ENCODE assay signal across 10 cellular contexts in genomic region chr11:102530558-102530957, GRCh38. TPM values are rescaled to one million over a fixed set of nuclear protein-coding genes. Genes with fewer than 3 reads are reported as not detected.
A peak's percentile ranks its signal among the peaks of the same experiment; 100 is the strongest.
DNase-seq lines count a peak whose midpoint lies in the region; ATAC-seq and TF ChIP-seq lines count a peak whose summit lies in the region.
"Had no signal": no experiment of that assay in that cellular context is flagged by ENCODE, and none has a peak within 500 bp of the region (broad histone marks: within the 10 kb centered on the region; RNA-seq: fewer than 3 reads in every experiment).

Gene MMP7, minus strand, starts transcription at chr11:102530747. Its CDS starts 47 bp downstream, at chr11:102530700.

- TF ChIP-seq CTCF in Calu3 (IDR thresholded peaks at IDR 0.05; ENCODE audit: unreplicated experiment) = no peak
- TF ChIP-seq CTCF in omental fat pad (IDR thresholded peaks at IDR 0.05) = no peak

- H3K36me3 Mint-ChIP-seq in Calu3 (ENCODE audit: insufficient read depth, unreplicated experiment) = no peaks in the 10 kb centered on the region
- no peaks in the 10 kb centered on the region for H3K36me3 Mint-ChIP-seq in activated naive CD8-positive, alpha-beta T cell treated with anti-CD3 and anti-CD28 coated beads for 36 hours

- no TSS peak for BruUV-seq in Calu3 (replicated peaks; lab: Mats Ljungman, UMichigan)

- H3K27ac Mint-ChIP-seq in Calu3 (ENCODE audit: unreplicated experiment) = peak within 1 kb of the TSS; percentile 68
- no peak within 1 kb of the TSS for H3K27ac Mint-ChIP-seq in activated naive CD8-positive, alpha-beta T cell treated with anti-CD3 and anti-CD28 coated beads for 36 hours

- peak; percentile 53 for DNase-seq in Calu3
- DNase-seq in activated naive CD8-positive, alpha-beta T cell treated with anti-CD3 and anti-CD28 coated beads for 36 hours = peak; percentile 2
- peak; percentile 35 for DNase-seq in left kidney (ENCODE audit: low read depth, low spot score)
- no peak for DNase-seq in omental fat pad (ENCODE audit: low spot score)
- DNase-seq in Right ventricle myocardium superior = no peak
- no peak for DNase-seq in NCI-H2107 treated with DMSO at 0.1 percent for 48 hours (lab: John Stamatoyannopoulos, UW; ENCODE audit: unreplicated experiment)
- DNase-seq: effector CD8-positive, alpha-beta T cell; T1000 had no signal

- intact Hi-C loops in Calu3 (cut with micrococcal nuclease; ENCODE audit: unreplicated experiment) = no loop called here
- intact Hi-C loops in Right ventricle myocardium superior (cut with DNase I) = no loop called here

- CTCF ChIA-PET in Calu3 (lab: Charles Lee) = interaction anchor here (0.6 to 1.3 kb wide), 5 partner anchors 17 to 236 kb away, joined by 3 to 4 read pairs (median 3); no protein-coding TSS in a partner anchor

- peaks cover 29% of the 10 kb centered on the region for H3K4me1 Mint-ChIP-seq in Calu3 (ENCODE audit: low read depth, unreplicated experiment)
- H3K4me1 Mint-ChIP-seq in activated naive CD8-positive, alpha-beta T cell treated with anti-CD3 and anti-CD28 coated beads for 36 hours = no peaks in the 10 kb centered on the region

- ATAC-seq in HG03066 (IDR thresholded peaks at IDR 0.05; ENCODE audit: low read depth, unreplicated experiment) = peak; percentile 53
- no peak for ATAC-seq in GM21367 (IDR thresholded peaks at IDR 0.05; ENCODE audit: unreplicated experiment)
- no peak for ATAC-seq in omental fat pad (ENCODE audit: low FRiP score)
- ATAC-seq in Right ventricle myocardium superior (ENCODE audit: poor library complexity) = no peak

- peak within 1 kb of the TSS; percentile 66 for H3K4me3 Mint-ChIP-seq in Calu3 (ENCODE audit: low read depth, unreplicated experiment)
- no peak within 1 kb of the TSS for H3K4me3 Mint-ChIP-seq in activated naive CD8-positive, alpha-beta T cell treated with anti-CD3 and anti-CD28 coated beads for 36 hours

- H3K27me3 Mint-ChIP-seq in Calu3 (ENCODE audit: unreplicated experiment) = no peaks in the 10 kb centered on the region
- no peaks in the 10 kb centered on the region for H3K27me3 Mint-ChIP-seq in activated naive CD8-positive, alpha-beta T cell treated with anti-CD3 and anti-CD28 coated beads for 36 hours

- no peaks in the 10 kb centered on the region for H3K9me3 Mint-ChIP-seq in Calu3 (ENCODE audit: low read depth, unreplicated experiment)
- H3K9me3 Mint-ChIP-seq in activated naive CD8-positive, alpha-beta T cell treated with anti-CD3 and anti-CD28 coated beads for 36 hours = no peaks in the 10 kb centered on the region

RNA-seq across cellular contexts. Expression of gene MMP7, which starts in this region (rescaled TPM):
- total RNA-seq in Calu3 (2022) = 95.5 and 171 TPM in 2 replicates
- total RNA-seq in activated naive CD8-positive, alpha-beta T cell treated with anti-CD3 and anti-CD28 coated beads for 36 hours = not detected
- total RNA-seq in omental fat pad = 10 to 100 TPM in 1 of 4 donors, 1 to 10 TPM in 1, not detected in 2; 2.1 to 34.2 TPM
- not detected for total RNA-seq in Right ventricle myocardium superior

Comparison
In these comparisons a context has a peak if more than half of its experiments do, and no peak if none do; other contexts are left out.
1. Peak in DNase-seq in activated naive CD8-positive, alpha-beta T cell treated with anti-CD3 and anti-CD28 coated beads for 36 hours; RNA of the gene not detected or under 1 TPM.
2. DNase-seq: peak in Calu3 (single experiment) and left kidney (single experiment); none in omental fat pad (single experiment), Right ventricle myocardium superior (single experiment) and NCI-H2107 treated with DMSO at 0.1 percent for 48 hours (single experiment).